Comparison of ENCODE assay signal across 8 cellular contexts in genomic region chr16:28277537-28278388, GRCh38. TPM values are rescaled to one million over a fixed set of nuclear protein-coding genes. Genes with fewer than 3 reads are reported as not detected.
DNase-seq lines count a peak whose midpoint lies in the region; ATAC-seq and TF ChIP-seq lines count a peak whose summit lies in the region.

No MANE protein-coding gene starts in this region.

- H3K27me3 Mint-ChIP-seq in activated CD8-positive, alpha-beta T cell treated with anti-CD3 and anti-CD28 coated beads for 36 hours, result no peaks in the 10 kb centered on the region

- no peaks in the 10 kb centered on the region for H3K4me1 ChIP-seq in ectodermal cell (ENCODE audit: control insufficient read depth, insufficient read depth, low read length)

- intact Hi-C loops in activated CD8-positive, alpha-beta T cell treated with anti-CD3 and anti-CD28 coated beads for 36 hours (cut with micrococcal nuclease), result loop anchor here (2.0 kb wide), 1 partner anchor 39 kb away; no protein-coding TSS in a partner anchor

- H3K9me3 Mint-ChIP-seq in activated CD8-positive, alpha-beta T cell treated with anti-CD3 and anti-CD28 coated beads for 36 hours, result no peaks in the 10 kb centered on the region

- TF ChIP-seq CTCF in activated CD8-positive, alpha-beta T cell treated with anti-CD3 and anti-CD28 coated beads for 36 hours (IDR thresholded peaks at IDR 0.05), result peak; percentile 97

- 6 to 7% methylated on average over 41 to 44 of the region's 44 CpGs for whole genome bisulfite sequencing in ectodermal cell, 2 experiments

- CTCF ChIA-PET in activated CD8-positive, alpha-beta T cell treated with anti-CD3 and anti-CD28 coated beads for 36 hours (lab: Charles Lee), result interaction anchor here (0.7 to 15.9 kb wide), 20 partner anchors 9 to 144 kb away, joined by 3 to 259 read pairs (median 5); partner anchors contain the start of gene SBK1

- H3K27ac Mint-ChIP-seq in activated CD8-positive, alpha-beta T cell treated with anti-CD3 and anti-CD28 coated beads for 36 hours, result peak overlapping the region; percentile 13

- H3K36me3 ChIP-seq in ectodermal cell (ENCODE audit: control insufficient read depth, insufficient read depth, low read length), result no peaks in the 10 kb centered on the region

- POLR2A ChIA-PET in activated CD8-positive, alpha-beta T cell treated with anti-CD3 and anti-CD28 coated beads for 36 hours (lab: Charles Lee), result interaction anchor here (0.6 to 1.7 kb wide), 9 partner anchors 12 to 40 kb away, joined by 3 to 4 read pairs (median 3); partner anchors contain the start of gene SBK1

- H3K27ac ChIP-seq in ectodermal cell (ENCODE audit: insufficient read depth, low read depth, low read length, poor library complexity, severe bottlenecking), result peak overlapping the region; percentile 62

- DNase-seq in CMK (ENCODE audit: low read depth) (peak; percentile 61), NCI-H774 (lab: John Stamatoyannopoulos, UW) (peak; percentile 72), lung microvascular endothelial cell (ENCODE audit: low read depth in 2 of 2) (peak; percentile 75 to 87)
- peak; percentile 92 for DNase-seq in activated CD8-positive, alpha-beta T cell treated with anti-CD3 and anti-CD28 coated beads for 36 hours
- peak; percentile 64 to 82 (median 78) for DNase-seq in stimulated activated CD4-positive, alpha-beta T cell treated with anti-CD3 and anti-CD28 coated beads, TNF-alpha, amount 100 ng/mL, for 1 hour (ENCODE audit: low read depth in 3 of 3, low spot score in 1 of 3)

- H3K36me3 Mint-ChIP-seq in activated CD8-positive, alpha-beta T cell treated with anti-CD3 and anti-CD28 coated beads for 36 hours (ENCODE audit: low read depth), result no peaks in the 10 kb centered on the region

- H3K9me3 ChIP-seq in ectodermal cell (ENCODE audit: control insufficient read depth, low read length), result no peaks in the 10 kb centered on the region

- H3K4me1 Mint-ChIP-seq in activated CD8-positive, alpha-beta T cell treated with anti-CD3 and anti-CD28 coated beads for 36 hours (ENCODE audit: low read depth), result peaks cover 36% of the 10 kb centered on the region

- peaks cover 11% of the 10 kb centered on the region for H3K27me3 ChIP-seq in ectodermal cell (ENCODE audit: control insufficient read depth, insufficient read depth, low read length, poor library complexity, severe bottlenecking)

- H3K4me3 Mint-ChIP-seq in activated CD8-positive, alpha-beta T cell treated with anti-CD3 and anti-CD28 coated beads for 36 hours, result peak overlapping the region; percentile 29

- ATAC-seq in HG03175 (IDR thresholded peaks at IDR 0.05; ENCODE audit: unreplicated experiment) (peak; percentile 70), HG03196 (IDR thresholded peaks at IDR 0.05; ENCODE audit: unreplicated experiment) (no peak)
- ATAC-seq in activated CD8-positive, alpha-beta T cell treated with anti-CD3 and anti-CD28 coated beads for 36 hours, result peak; percentile 91

- H3K4me3 ChIP-seq in ectodermal cell (ENCODE audit: insufficient read depth, low read depth, low read length), result peak overlapping the region; percentile 43

RNA-seq across cellular contexts. Expression of gene SBK1, which starts 14.6 kb away (rescaled TPM):
- 10 to 100 TPM; 35.3 to 35.9 TPM for total RNA-seq in activated CD8-positive, alpha-beta T cell treated with anti-CD3 and anti-CD28 coated beads for 36 hours
- 49.3 TPM for polyA plus RNA-seq in ectodermal cell (2013, experiment 1 of 4)
- polyA plus RNA-seq in ectodermal cell (2013, experiment 2 of 4), result 51.2 TPM
- polyA plus RNA-seq in ectodermal cell (2013, experiment 3 of 4), result 40.1 TPM
- polyA plus RNA-seq in ectodermal cell (2013, experiment 4 of 4), result 42.8 TPM
- total RNA-seq in lung microvascular endothelial cell, result under 0.01 TPM in 1 of 2 replicates, not detected in the other

Comparison
In these comparisons a context has a peak if more than half of its experiments do, and no peak if none do; other contexts are left out.
1. RNA of gene SBK1, which starts 14.6 kb away (total RNA-seq): 35.3 to 35.9 TPM in activated CD8-positive, alpha-beta T cell treated with anti-CD3 and anti-CD28 coated beads for 36 hours; under 0.01 TPM in lung microvascular endothelial cell; every median in the first group is over 10 times any median in the second.
2. Peak in every context shown above with its lines, with median percentiles within 50 percentile points of each other: DNase-seq.